In genomic region chr13:21988624-21989023, GRCh38 we compare ENCODE assay signal across 25 cellular contexts.
A peak's percentile ranks its signal among the peaks of the same experiment; 100 is the strongest.
DNase-seq lines count a peak whose midpoint lies in the region; ATAC-seq, FAIRE-seq and TF ChIP-seq lines count a peak whose summit lies in the region.
"Had no signal": no experiment of that assay in that cellular context is flagged by ENCODE, and none has a peak within 500 bp of the region (broad histone marks: within the 10 kb centered on the region; RNA-seq: fewer than 3 reads in every experiment).

No MANE protein-coding gene starts in this region.

- no peaks in the 10 kb centered on the region for H3K9me2 ChIP-seq in GM23338 (ENCODE audit: insufficient read depth)

- H3K27me3 ChIP-seq in spleen (replicated peaks in 1 of 7) (no peaks in the 10 kb centered on the region), tibial nerve (no peaks in the 10 kb centered on the region), GM23338 (ENCODE audit: insufficient read depth) (no peaks in the 10 kb centered on the region)
- H3K27me3 ChIP-seq: BE2C had no signal

- no peaks in the 10 kb centered on the region for H3K79me2 ChIP-seq in GM23338 (replicated peaks; ENCODE audit: insufficient read depth)

- H3K27ac Mint-ChIP-seq in natural killer cell treated with Interleukin-12 subunit alpha and Interleukin-12 subunit beta and Interleukin-15 and Interleukin-18, amount 100 ng/mL, for 72 hours, result peak overlapping the region in 1 of 2 donors; percentile 88
- H3K27ac Mint-ChIP-seq in natural killer cell, result no peak overlapping the region
- no peak overlapping the region for H3K27ac Mint-ChIP-seq in osteocyte (ENCODE audit: unreplicated experiment)
- H3K27ac Mint-ChIP-seq in GM23338, result no peak overlapping the region
- H3K27ac Mint-ChIP-seq: CD14-positive monocyte; CD4-positive, alpha-beta T cell; CD8-positive, alpha-beta memory T cell; HFFc6 had no signal

- DNase-seq in natural killer cell treated with Interleukin-12 subunit alpha and Interleukin-12 subunit beta and Interleukin-15 and Interleukin-18, amount 100 ng/mL, for 72 hours (ENCODE audit: low spot score), result no peak
- DNase-seq in natural killer cell, result no peak
- DNase-seq in osteocyte (ENCODE audit: extremely low spot score, unreplicated experiment), result peak; percentile 27
- DNase-seq in spleen, result peak; percentile 67
- DNase-seq in tibial nerve (ENCODE audit: low spot score in 2 of 2), result no peak
- DNase-seq in H54 (ENCODE audit: insufficient read length, low spot score), result no peak
- DNase-seq in GM23338 (ENCODE audit: low spot score), result no peak
- DNase-seq: 8988T; ACHN; AML-193; BE2C; CD4-positive, alpha-beta T cell; CD8-positive, alpha-beta memory T cell; DMS 273 treated with DMSO at 0.1 percent for 48 hours; DMS79; EL; GM23248; HFFc6 had no signal

- H3K4me2 ChIP-seq in GM23338, result no peak overlapping the region
- H3K4me2 ChIP-seq: A549 had no signal

- no peaks in the 10 kb centered on the region for H3K9me3 ChIP-seq in spleen
- H3K9me3 ChIP-seq in tibial nerve, result no peaks in the 10 kb centered on the region
- H3K9me3 ChIP-seq: A549, BE2C had no signal

- peaks cover 0 to 7% of the 10 kb centered on the region in 2 donors for H3K27me3 Mint-ChIP-seq in natural killer cell treated with Interleukin-12 subunit alpha and Interleukin-12 subunit beta and Interleukin-15 and Interleukin-18, amount 100 ng/mL, for 72 hours
- H3K27me3 Mint-ChIP-seq in natural killer cell (ENCODE audit: low read depth in 2 of 2) (peaks cover 5 to 19% of the 10 kb centered on the region in 2 donors), osteocyte (ENCODE audit: unreplicated experiment) (no peaks in the 10 kb centered on the region), GM23338 (ENCODE audit: insufficient read depth, low read depth, poor library complexity) (no peaks in the 10 kb centered on the region)
- H3K27me3 Mint-ChIP-seq: CD4-positive, alpha-beta T cell; CD8-positive, alpha-beta memory T cell had no signal

- TF ChIP-seq EP300 in tibial nerve (IDR thresholded peaks at IDR 0.05), result no peak

- peak overlapping the region; percentile 58 for H3K4me3 Mint-ChIP-seq in natural killer cell treated with Interleukin-12 subunit alpha and Interleukin-12 subunit beta and Interleukin-15 and Interleukin-18, amount 100 ng/mL, for 72 hours
- H3K4me3 Mint-ChIP-seq in natural killer cell (no peak overlapping the region), osteocyte (ENCODE audit: unreplicated experiment) (no peak overlapping the region), GM23338 (no peak overlapping the region)
- H3K4me3 Mint-ChIP-seq: CD14-positive monocyte; CD4-positive, alpha-beta T cell; CD8-positive, alpha-beta memory T cell; HFFc6 had no signal

- intact Hi-C loops in natural killer cell (cut with micrococcal nuclease), result no loop called here
- intact Hi-C loops in spleen (cut with DNase I; ENCODE audit: low total_unique reads), result no loop called here

- no peaks in the 10 kb centered on the region for H3K36me3 Mint-ChIP-seq in natural killer cell treated with Interleukin-12 subunit alpha and Interleukin-12 subunit beta and Interleukin-15 and Interleukin-18, amount 100 ng/mL, for 72 hours
- H3K36me3 Mint-ChIP-seq in natural killer cell, result no peaks in the 10 kb centered on the region
- no peaks in the 10 kb centered on the region for H3K36me3 Mint-ChIP-seq in osteocyte (ENCODE audit: unreplicated experiment)
- H3K36me3 Mint-ChIP-seq in GM23338 (ENCODE audit: low read depth), result no peaks in the 10 kb centered on the region
- H3K36me3 Mint-ChIP-seq: CD14-positive monocyte; CD8-positive, alpha-beta memory T cell had no signal

- no peaks in the 10 kb centered on the region for H3K9me3 Mint-ChIP-seq in natural killer cell treated with Interleukin-12 subunit alpha and Interleukin-12 subunit beta and Interleukin-15 and Interleukin-18, amount 100 ng/mL, for 72 hours
- no peaks in the 10 kb centered on the region for H3K9me3 Mint-ChIP-seq in natural killer cell
- peaks cover 7% of the 10 kb centered on the region for H3K9me3 Mint-ChIP-seq in osteocyte (ENCODE audit: unreplicated experiment)
- H3K9me3 Mint-ChIP-seq in GM23338, result no peaks in the 10 kb centered on the region; the same call in 1 of the 3 replicates
- H3K9me3 Mint-ChIP-seq: CD4-positive, alpha-beta T cell; CD8-positive, alpha-beta memory T cell had no signal

- H3K4me1 ChIP-seq in spleen (no peaks in the 10 kb centered on the region), tibial nerve (no peaks in the 10 kb centered on the region), GM23338 (ENCODE audit: insufficient read depth) (no peaks in the 10 kb centered on the region)
- H3K4me1 ChIP-seq: A549, BE2C, HAP-1 had no signal

- H3K36me3 ChIP-seq in spleen (no peaks in the 10 kb centered on the region), tibial nerve (no peaks in the 10 kb centered on the region), GM23338 (ENCODE audit: insufficient read depth) (no peaks in the 10 kb centered on the region)
- H3K36me3 ChIP-seq: BE2C; BLaER1 treated with 17β-estradiol and CSF1 and Interleukin-3, amounts not matched to agents 10 nM and 100 nM; HAP-1 had no signal

- ATAC-seq in natural killer cell treated with Interleukin-12 subunit alpha and Interleukin-12 subunit beta and Interleukin-15 and Interleukin-18, amount 100 ng/mL, for 72 hours, result peak in 1 of 2 donors; percentile 43
- ATAC-seq in natural killer cell (no peak), GM23338 (no peak)
- ATAC-seq: A549, GM12878 had no signal

- TF ChIP-seq POLR2A in spleen (IDR thresholded peaks at IDR 0.05) (no peak), tibial nerve (IDR thresholded peaks at IDR 0.05) (no peak), H54 (IDR thresholded peaks at IDR 0.05; ENCODE audit: low read depth, low read length) (no peak)

- no peaks in the 10 kb centered on the region for H3F3A ChIP-seq in GM23338 (replicated peaks; ENCODE audit: low read depth)

- TF ChIP-seq CTCF in natural killer cell (IDR thresholded peaks at IDR 0.05) (no peak), osteocyte (IDR thresholded peaks at IDR 0.05) (no peak), spleen (IDR thresholded peaks at IDR 0.05 in 8 of 11, conservative IDR thresholded peaks at IDR 0.05 in 3 of 11) (no peak), tibial nerve (IDR thresholded peaks at IDR 0.05) (no peak), GM23338 (conservative IDR thresholded peaks at IDR 0.05; ENCODE audit: low read depth in 2 of 2) (no peak)

- no peak overlapping the region for H2AFZ ChIP-seq in GM23338
- H2AFZ ChIP-seq: GM23248 had no signal

- H3K27ac ChIP-seq in spleen (no peak overlapping the region), tibial nerve (no peak overlapping the region), GM23338 (ENCODE audit: low read depth) (no peak overlapping the region)
- H3K27ac ChIP-seq: A549; BLaER1 treated with 17β-estradiol and CSF1 and Interleukin-3, amounts not matched to agents 10 nM and 100 nM; GM23248 had no signal

- no peak overlapping the region for H3K4me3 ChIP-seq in spleen
- no peak overlapping the region for H3K4me3 ChIP-seq in tibial nerve
- no peak overlapping the region for H3K4me3 ChIP-seq in GM23338
- H3K4me3 ChIP-seq: A549; BLaER1 treated with 17β-estradiol and CSF1 and Interleukin-3, amounts not matched to agents 10 nM and 100 nM; GM12878; GM23248; HAP-1 had no signal

- peaks cover 6 to 25% of the 10 kb centered on the region in 2 donors for H3K4me1 Mint-ChIP-seq in natural killer cell treated with Interleukin-12 subunit alpha and Interleukin-12 subunit beta and Interleukin-15 and Interleukin-18, amount 100 ng/mL, for 72 hours (ENCODE audit: low read depth in 2 of 2)
- H3K4me1 Mint-ChIP-seq in natural killer cell (peaks cover 5 to 6% of the 10 kb centered on the region in 2 donors), osteocyte (ENCODE audit: unreplicated experiment) (no peaks in the 10 kb centered on the region), GM23338 (no peaks in the 10 kb centered on the region)
- H3K4me1 Mint-ChIP-seq: CD14-positive monocyte had no signal

- H4K20me1 ChIP-seq in GM23338 (replicated peaks; ENCODE audit: insufficient read depth), result no peaks in the 10 kb centered on the region

- FAIRE-seq in H54 (lab: Jason Lieb, UNC), result no peak
- FAIRE-seq: A549, D721Med, GM12878, GM19239 had no signal

- WGBS in spleen, 5 donors, result 86 to 93% (median 92%) methylated on average over 7 of the region's 7 CpGs
- 92 to 94% methylated on average over 7 of the region's 7 CpGs for WGBS in tibial nerve, 2 donors

Comparison
In these comparisons a context has a peak if more than half of its experiments do, and no peak if none do; other contexts are left out.
1. DNase-seq: peak in osteocyte (single experiment) and spleen (single experiment); none in natural killer cell treated with Interleukin-12 subunit alpha and Interleukin-12 subunit beta and Interleukin-15 and Interleukin-18, amount 100 ng/mL, for 72 hours (single experiment), natural killer cell (single experiment), tibial nerve (0 of 2), H54 (single experiment) and GM23338 (single experiment).